ENCODE assay signal across 1 cellular context in the genomic region with DNA sequence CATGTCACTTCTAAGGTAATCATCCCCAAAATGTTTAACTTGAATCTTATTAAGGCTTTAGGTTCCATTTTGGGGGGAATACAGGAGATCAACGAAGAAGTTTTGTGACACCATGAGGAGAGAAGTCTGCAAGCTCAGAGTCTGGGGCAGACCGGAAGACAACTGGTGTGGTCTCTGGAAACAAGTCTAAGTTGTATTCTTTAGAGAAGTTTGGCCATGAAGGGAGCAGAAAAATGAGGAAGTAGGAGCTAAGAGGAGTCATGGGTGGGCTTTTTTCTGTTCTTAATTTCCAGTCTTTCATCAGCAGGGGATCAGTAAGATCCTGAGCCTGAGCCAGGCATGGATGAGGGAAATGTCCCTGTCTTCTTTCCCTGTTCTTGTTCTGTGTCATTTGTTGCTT.
TF ChIP-seq lines count a peak whose summit lies in the region.

No MANE protein-coding gene starts in this region.

TF ChIP-seq in K562, 482 proteins besides CTCF, POLR2A, EP300 and RAD21 (continued from another document):
- TF ChIP-seq, protein P1, sequence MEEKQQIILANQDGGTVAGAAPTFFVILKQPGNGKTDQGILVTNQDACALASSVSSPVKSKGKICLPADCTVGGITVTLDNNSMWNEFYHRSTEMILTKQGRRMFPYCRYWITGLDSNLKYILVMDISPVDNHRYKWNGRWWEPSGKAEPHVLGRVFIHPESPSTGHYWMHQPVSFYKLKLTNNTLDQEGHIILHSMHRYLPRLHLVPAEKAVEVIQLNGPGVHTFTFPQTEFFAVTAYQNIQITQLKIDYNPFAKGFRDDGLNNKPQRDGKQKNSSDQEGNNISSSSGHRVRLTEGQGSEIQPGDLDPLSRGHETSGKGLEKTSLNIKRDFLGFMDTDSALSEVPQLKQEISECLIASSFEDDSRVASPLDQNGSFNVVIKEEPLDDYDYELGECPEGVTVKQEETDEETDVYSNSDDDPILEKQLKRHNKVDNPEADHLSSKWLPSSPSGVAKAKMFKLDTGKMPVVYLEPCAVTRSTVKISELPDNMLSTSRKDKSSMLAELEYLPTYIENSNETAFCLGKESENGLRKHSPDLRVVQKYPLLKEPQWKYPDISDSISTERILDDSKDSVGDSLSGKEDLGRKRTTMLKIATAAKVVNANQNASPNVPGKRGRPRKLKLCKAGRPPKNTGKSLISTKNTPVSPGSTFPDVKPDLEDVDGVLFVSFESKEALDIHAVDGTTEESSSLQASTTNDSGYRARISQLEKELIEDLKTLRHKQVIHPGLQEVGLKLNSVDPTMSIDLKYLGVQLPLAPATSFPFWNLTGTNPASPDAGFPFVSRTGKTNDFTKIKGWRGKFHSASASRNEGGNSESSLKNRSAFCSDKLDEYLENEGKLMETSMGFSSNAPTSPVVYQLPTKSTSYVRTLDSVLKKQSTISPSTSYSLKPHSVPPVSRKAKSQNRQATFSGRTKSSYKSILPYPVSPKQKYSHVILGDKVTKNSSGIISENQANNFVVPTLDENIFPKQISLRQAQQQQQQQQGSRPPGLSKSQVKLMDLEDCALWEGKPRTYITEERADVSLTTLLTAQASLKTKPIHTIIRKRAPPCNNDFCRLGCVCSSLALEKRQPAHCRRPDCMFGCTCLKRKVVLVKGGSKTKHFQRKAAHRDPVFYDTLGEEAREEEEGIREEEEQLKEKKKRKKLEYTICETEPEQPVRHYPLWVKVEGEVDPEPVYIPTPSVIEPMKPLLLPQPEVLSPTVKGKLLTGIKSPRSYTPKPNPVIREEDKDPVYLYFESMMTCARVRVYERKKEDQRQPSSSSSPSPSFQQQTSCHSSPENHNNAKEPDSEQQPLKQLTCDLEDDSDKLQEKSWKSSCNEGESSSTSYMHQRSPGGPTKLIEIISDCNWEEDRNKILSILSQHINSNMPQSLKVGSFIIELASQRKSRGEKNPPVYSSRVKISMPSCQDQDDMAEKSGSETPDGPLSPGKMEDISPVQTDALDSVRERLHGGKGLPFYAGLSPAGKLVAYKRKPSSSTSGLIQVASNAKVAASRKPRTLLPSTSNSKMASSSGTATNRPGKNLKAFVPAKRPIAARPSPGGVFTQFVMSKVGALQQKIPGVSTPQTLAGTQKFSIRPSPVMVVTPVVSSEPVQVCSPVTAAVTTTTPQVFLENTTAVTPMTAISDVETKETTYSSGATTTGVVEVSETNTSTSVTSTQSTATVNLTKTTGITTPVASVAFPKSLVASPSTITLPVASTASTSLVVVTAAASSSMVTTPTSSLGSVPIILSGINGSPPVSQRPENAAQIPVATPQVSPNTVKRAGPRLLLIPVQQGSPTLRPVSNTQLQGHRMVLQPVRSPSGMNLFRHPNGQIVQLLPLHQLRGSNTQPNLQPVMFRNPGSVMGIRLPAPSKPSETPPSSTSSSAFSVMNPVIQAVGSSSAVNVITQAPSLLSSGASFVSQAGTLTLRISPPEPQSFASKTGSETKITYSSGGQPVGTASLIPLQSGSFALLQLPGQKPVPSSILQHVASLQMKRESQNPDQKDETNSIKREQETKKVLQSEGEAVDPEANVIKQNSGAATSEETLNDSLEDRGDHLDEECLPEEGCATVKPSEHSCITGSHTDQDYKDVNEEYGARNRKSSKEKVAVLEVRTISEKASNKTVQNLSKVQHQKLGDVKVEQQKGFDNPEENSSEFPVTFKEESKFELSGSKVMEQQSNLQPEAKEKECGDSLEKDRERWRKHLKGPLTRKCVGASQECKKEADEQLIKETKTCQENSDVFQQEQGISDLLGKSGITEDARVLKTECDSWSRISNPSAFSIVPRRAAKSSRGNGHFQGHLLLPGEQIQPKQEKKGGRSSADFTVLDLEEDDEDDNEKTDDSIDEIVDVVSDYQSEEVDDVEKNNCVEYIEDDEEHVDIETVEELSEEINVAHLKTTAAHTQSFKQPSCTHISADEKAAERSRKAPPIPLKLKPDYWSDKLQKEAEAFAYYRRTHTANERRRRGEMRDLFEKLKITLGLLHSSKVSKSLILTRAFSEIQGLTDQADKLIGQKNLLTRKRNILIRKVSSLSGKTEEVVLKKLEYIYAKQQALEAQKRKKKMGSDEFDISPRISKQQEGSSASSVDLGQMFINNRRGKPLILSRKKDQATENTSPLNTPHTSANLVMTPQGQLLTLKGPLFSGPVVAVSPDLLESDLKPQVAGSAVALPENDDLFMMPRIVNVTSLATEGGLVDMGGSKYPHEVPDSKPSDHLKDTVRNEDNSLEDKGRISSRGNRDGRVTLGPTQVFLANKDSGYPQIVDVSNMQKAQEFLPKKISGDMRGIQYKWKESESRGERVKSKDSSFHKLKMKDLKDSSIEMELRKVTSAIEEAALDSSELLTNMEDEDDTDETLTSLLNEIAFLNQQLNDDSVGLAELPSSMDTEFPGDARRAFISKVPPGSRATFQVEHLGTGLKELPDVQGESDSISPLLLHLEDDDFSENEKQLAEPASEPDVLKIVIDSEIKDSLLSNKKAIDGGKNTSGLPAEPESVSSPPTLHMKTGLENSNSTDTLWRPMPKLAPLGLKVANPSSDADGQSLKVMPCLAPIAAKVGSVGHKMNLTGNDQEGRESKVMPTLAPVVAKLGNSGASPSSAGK (IDR thresholded peaks at IDR 0.05) = no peak
- TF ChIP-seq KDM1A (IDR thresholded peaks at IDR 0.05) = no peak
